In the genomic region with DNA sequence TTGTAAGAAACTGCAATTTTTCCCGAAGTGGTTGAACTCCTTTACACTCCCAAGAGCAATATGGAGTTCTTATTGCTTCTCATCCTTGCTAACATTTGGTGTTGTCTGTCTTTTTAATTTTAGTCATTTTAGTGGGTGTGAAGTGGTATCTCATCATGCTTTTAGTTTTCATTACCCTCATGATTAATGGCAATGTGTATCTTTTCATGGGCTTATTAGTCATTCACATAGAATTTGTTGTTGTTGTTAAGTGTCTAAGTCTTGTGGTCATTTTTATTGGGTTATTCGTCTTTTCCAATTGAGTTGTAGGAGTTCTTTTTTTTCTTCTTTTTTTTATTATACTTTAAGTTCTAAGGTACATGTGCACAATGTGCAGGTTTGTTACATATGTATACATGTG, we compare ENCODE assay signal across 26 cellular contexts.
"Had no signal": no experiment of that assay in that cellular context is flagged by ENCODE, and none has a peak within 500 bp of the region (broad histone marks: within the 10 kb centered on the region; RNA-seq: fewer than 3 reads in every experiment).

No MANE protein-coding gene starts in this region.

- H3K4me3 ChIP-seq: ascending aorta, body of pancreas, cardiac muscle cell, K562, Peyer's patch had no signal

- H3K4me1 ChIP-seq: ascending aorta, Peyer's patch had no signal

- H3K9me3 ChIP-seq: ascending aorta, body of pancreas, Peyer's patch had no signal

- DNase-seq: activated CD4-positive, alpha-beta T cell treated with anti-CD3 and anti-CD28 coated beads, Interleukin-2, amount 10 ng/mL, durations not matched to agents 24 days and 14 days; activated CD4-positive, alpha-beta T cell treated with anti-CD3 and anti-CD28 coated beads, Interleukin-2, amount 50 U/mL, for 48 hours; activated CD4-positive, CD25-positive, alpha-beta regulatory T cell treated with anti-CD3 and anti-CD28 coated beads, Interleukin-2, amount 50 U/mL, for 72 hours; activated CD8-positive, alpha-beta memory T cell treated with anti-CD3 and anti-CD28 coated beads, Interleukin-2, amount 10 ng/mL, durations not matched to agents 7 days and 5 days; activated effector memory CD4-positive, alpha-beta T cell treated with Interleukin-2 at 50 U/mL for 16 hours; activated naive CD4-positive, alpha-beta T cell; activated T-cell treated with anti-CD3 and anti-CD28 coated beads, Interleukin-2, amount 50 U/mL, for 24 hours; amniotic stem cell; body of pancreas; Karpas-422; MM.1S; NCI-H1105; NCI-H1436; NCI-H187; NCI-H2081; NCI-H510A treated with DMSO at 0.1 percent for 48 hours; NCI-H69; NK-92 treated with Interleukin-12 subunit alpha and Interleukin-12 subunit beta, amount 100 ng/mL, for 24 hours; Peyer's patch; SHP77 treated with DMSO at 0.1 percent for 48 hours had no signal

- H3K27me3 ChIP-seq: ascending aorta, body of pancreas, cardiac muscle cell, Peyer's patch had no signal

- H3K27me3 Mint-ChIP-seq: activated naive CD4-positive, alpha-beta T cell treated with anti-CD3 and anti-CD28 coated beads, Interleukin-2, amount 50 U/mL, for 24 hours; activated T-cell treated with anti-CD3 and anti-CD28 coated beads, Interleukin-2, amount 50 U/mL, for 24 hours had no signal

- H3K27ac ChIP-seq: ascending aorta, body of pancreas, cardiac muscle cell, Peyer's patch had no signal

- H3K4me1 Mint-ChIP-seq: activated CD4-positive, alpha-beta T cell treated with anti-CD3 and anti-CD28 coated beads, Interleukin-2, amount 10 ng/mL, durations not matched to agents 24 days and 14 days; activated CD8-positive, alpha-beta memory T cell treated with anti-CD3 and anti-CD28 coated beads, Interleukin-2, amount 10 ng/mL, durations not matched to agents 7 days and 5 days had no signal

- H3K27ac Mint-ChIP-seq: activated CD4-positive, alpha-beta T cell treated with anti-CD3 and anti-CD28 coated beads, Interleukin-2, amount 10 ng/mL, durations not matched to agents 24 days and 14 days; activated CD8-positive, alpha-beta memory T cell treated with anti-CD3 and anti-CD28 coated beads, Interleukin-2, amount 10 ng/mL, durations not matched to agents 7 days and 5 days; activated naive CD4-positive, alpha-beta T cell treated with anti-CD3 and anti-CD28 coated beads, Interleukin-2, amount 50 U/mL, for 24 hours; activated T-cell treated with anti-CD3 and anti-CD28 coated beads, Interleukin-2, amount 50 U/mL, for 24 hours; activated T-helper 1 cell treated with anti-CD3 and anti-CD28 coated beads, Interleukin-12 subunit alpha, Interleukin-12 subunit beta, Interleukin-2, Interleukin-4 antibody, amounts not matched to agents 30 ng/mL and 10 ng/mL and 1 ng/mL, durations not matched to agents 14 hours and 24 hours and 36 hours; T-helper 1 cell treated with Interleukin-12 subunit alpha and Interleukin-12 subunit beta and Interleukin-4 antibody, amounts not matched to agents 30 μg/mL and 1 μg/mL, for 36 hours had no signal

- H3K36me3 ChIP-seq: ascending aorta, cardiac muscle cell, Peyer's patch had no signal

- FAIRE-seq: K562 had no signal

- H3K4me3 Mint-ChIP-seq: activated CD4-positive, alpha-beta T cell treated with anti-CD3 and anti-CD28 coated beads, Interleukin-2, amount 10 ng/mL, durations not matched to agents 24 days and 14 days; activated CD8-positive, alpha-beta memory T cell treated with anti-CD3 and anti-CD28 coated beads, Interleukin-2, amount 10 ng/mL, durations not matched to agents 7 days and 5 days; activated naive CD4-positive, alpha-beta T cell treated with anti-CD3 and anti-CD28 coated beads, Interleukin-2, amount 50 U/mL, for 24 hours; activated T-cell treated with anti-CD3 and anti-CD28 coated beads, Interleukin-2, amount 50 U/mL, for 24 hours; activated T-helper 1 cell treated with anti-CD3 and anti-CD28 coated beads, Interleukin-12 subunit alpha, Interleukin-12 subunit beta, Interleukin-2, Interleukin-4 antibody, amounts not matched to agents 30 ng/mL and 10 ng/mL and 1 ng/mL, durations not matched to agents 14 hours and 24 hours and 36 hours; T-helper 1 cell treated with Interleukin-12 subunit alpha and Interleukin-12 subunit beta and Interleukin-4 antibody, amounts not matched to agents 30 μg/mL and 1 μg/mL, for 36 hours had no signal

- H3K36me3 Mint-ChIP-seq: activated CD8-positive, alpha-beta memory T cell treated with anti-CD3 and anti-CD28 coated beads, Interleukin-2, amount 10 ng/mL, durations not matched to agents 7 days and 5 days had no signal

- H3K9me3 Mint-ChIP-seq: activated naive CD4-positive, alpha-beta T cell treated with anti-CD3 and anti-CD28 coated beads, Interleukin-2, amount 50 U/mL, for 24 hours had no signal
